1 cellular context compared by ENCODE assay signal in the genomic region with DNA sequence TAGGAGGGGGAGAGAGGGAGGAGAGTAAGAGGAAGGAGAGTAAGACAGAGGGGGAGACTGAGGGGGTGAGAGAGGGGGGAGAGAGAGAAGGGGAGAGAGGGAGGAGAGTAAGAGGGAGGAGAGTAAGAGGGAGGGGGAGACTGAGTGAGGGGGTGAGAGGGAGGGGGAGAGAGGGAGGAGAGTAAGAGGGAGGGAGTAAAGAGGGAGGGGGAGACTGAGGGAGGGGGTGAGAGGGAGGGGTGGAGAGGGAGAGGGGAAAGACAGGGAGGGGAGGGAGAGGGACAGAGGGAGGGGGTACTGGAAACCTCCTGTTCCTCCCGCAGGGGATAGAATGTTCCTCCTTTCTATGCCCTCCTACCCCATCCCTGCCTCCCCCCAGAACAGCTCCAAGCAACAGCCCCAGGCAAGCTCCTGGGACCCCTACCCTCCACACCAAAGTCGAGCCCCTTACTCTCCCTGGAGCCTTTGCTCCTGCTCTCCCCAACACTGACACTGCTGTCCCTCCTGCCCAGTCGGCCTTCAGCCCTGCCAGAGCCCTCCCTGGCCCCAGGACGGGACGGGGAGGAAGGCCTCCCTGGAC.
A peak's percentile ranks its signal among the peaks of the same experiment; 100 is the strongest.
TF ChIP-seq lines count a peak whose summit lies in the region.

No MANE protein-coding gene starts in this region.

TF ChIP-seq in IMR-90, 13 proteins besides CTCF, POLR2A, EP300 and RAD21:
- TF ChIP-seq MAZ (IDR thresholded peaks at IDR 0.05; ENCODE audit: borderline replicate concordance, low read depth, low read length): peak; percentile 66
